ENCODE assay signal across 4 cellular contexts in genomic region chr7:152839322-152839721, GRCh38.
DNase-seq lines count a peak whose midpoint lies in the region; ATAC-seq, FAIRE-seq and TF ChIP-seq lines count a peak whose summit lies in the region.
"Not testable (repeated sequence)": the region's sequence is repeated elsewhere in the genome, so short reads cannot be mapped to it uniquely, and the experiment has no call there.

No MANE protein-coding gene starts in this region.

- not testable (repeated sequence) for H3K9me3 ChIP-seq in HCT116 (ENCODE audit: control insufficient read depth in 1 of 2, insufficient read depth in 1 of 2, low read depth in 1 of 2, low read length in 2 of 2); endothelial cell of umbilical vein (replicated peaks; ENCODE audit: control insufficient read depth, insufficient read depth, low read length); psoas muscle; gastrocnemius medialis

- CTCF ChIA-PET in HCT116 (lab: Charles Lee); endothelial cell of umbilical vein (lab: Charles Lee): not testable (repeated sequence)

- TF ChIP-seq RAD21 in HCT116 (IDR thresholded peaks at IDR 0.05; ENCODE audit: low read depth), result not testable (repeated sequence)

- not testable (repeated sequence) for H3K4me2 ChIP-seq in HCT116 (ENCODE audit: low read length); endothelial cell of umbilical vein (ENCODE audit: insufficient read depth, low read length)

- FAIRE-seq in endothelial cell of umbilical vein (lab: Jason Lieb, UNC), result peak; percentile 33

- not testable (repeated sequence) for H3K27me3 ChIP-seq in HCT116 (ENCODE audit: insufficient read depth, low read length); endothelial cell of umbilical vein (ENCODE audit: control insufficient read depth in 2 of 2, insufficient read depth in 2 of 2, low read length in 2 of 2); psoas muscle (ENCODE audit: insufficient read depth in 3 of 3, low read length in 2 of 3); gastrocnemius medialis

- not testable (repeated sequence) for H3K9ac ChIP-seq in HCT116 (ENCODE audit: low read length); endothelial cell of umbilical vein (replicated peaks; ENCODE audit: extremely low read depth, insufficient read depth, low read length)

- POLR2A ChIA-PET in HCT116 (lab: Charles Lee); endothelial cell of umbilical vein (lab: Charles Lee): not testable (repeated sequence)

- BruUV-seq in HCT116 (replicated peaks; lab: Mats Ljungman, UMichigan); endothelial cell of umbilical vein (replicated peaks; lab: Mats Ljungman, UMichigan): not testable (repeated sequence)

- TF ChIP-seq CTCF in HCT116 (IDR thresholded peaks at IDR 0.05 in 2 of 3, conservative IDR thresholded peaks at IDR 0.05 in 1 of 3; ENCODE audit: borderline replicate concordance in 1 of 3, insufficient read depth in 1 of 3, low read depth in 2 of 3, low read length in 2 of 3); endothelial cell of umbilical vein (IDR thresholded peaks at IDR 0.05; ENCODE audit: extremely low read depth in 1 of 2, insufficient read depth in 1 of 2, low read depth in 1 of 2, low read length in 2 of 2); psoas muscle (IDR thresholded peaks at IDR 0.05); gastrocnemius medialis (IDR thresholded peaks at IDR 0.05 in 4 of 5, conservative IDR thresholded peaks at IDR 0.05 in 1 of 5): not testable (repeated sequence)

- not testable (repeated sequence) for H3K4me1 ChIP-seq in HCT116 (ENCODE audit: control insufficient read depth in 1 of 2, insufficient read depth in 2 of 2, low read length in 2 of 2); endothelial cell of umbilical vein (ENCODE audit: control insufficient read depth, extremely low read depth, insufficient read depth, low read length); psoas muscle; gastrocnemius medialis

- intact Hi-C loops in HCT116 (cut with micrococcal nuclease); endothelial cell of umbilical vein (cut with micrococcal nuclease); psoas muscle (cut with DNase I); gastrocnemius medialis (cut with DNase I; ENCODE audit: low total_unique reads): not testable (repeated sequence)

- not testable (repeated sequence) for H3K9me2 ChIP-seq in HCT116 (ENCODE audit: insufficient read depth)

- not testable (repeated sequence) for H3K9me1 ChIP-seq in endothelial cell of umbilical vein (replicated peaks; ENCODE audit: control insufficient read depth, extremely low read depth, insufficient read depth, low read length)

- not testable (repeated sequence) for H3K79me2 ChIP-seq in HCT116 (ENCODE audit: insufficient read depth, low read length); endothelial cell of umbilical vein (ENCODE audit: control insufficient read depth, insufficient read depth, low read length)

- H3K27ac ChIP-seq in HCT116 (ENCODE audit: low read depth, low read length); endothelial cell of umbilical vein (ENCODE audit: insufficient read depth, low read depth, low read length); psoas muscle; gastrocnemius medialis: not testable (repeated sequence)

- not testable (repeated sequence) for H3K4me3 ChIP-seq in HCT116 (replicated peaks in 1 of 2; ENCODE audit: low read depth in 1 of 2, low read length in 2 of 2); endothelial cell of umbilical vein (replicated peaks in 1 of 3; ENCODE audit: insufficient read depth in 1 of 3, low read depth in 1 of 3, low read length in 3 of 3); psoas muscle; gastrocnemius medialis

- dilution Hi-C loops in endothelial cell of umbilical vein (cut with MboI; ENCODE audit: extremely low pct_ligation_motif_present, low sequenced_read_pairs), result not testable (repeated sequence)

- H2AFZ ChIP-seq in HCT116 (ENCODE audit: low read depth, low read length, poor library complexity, severe bottlenecking); endothelial cell of umbilical vein (ENCODE audit: low read depth, low read length): not testable (repeated sequence)

- in situ Hi-C loops in gastrocnemius medialis (cut with MboI; ENCODE audit: low sequenced_read_pairs in 4 of 4), result not testable (repeated sequence)

- RAD21 ChIA-PET in HCT116 (lab: Charles Lee; ENCODE audit: low non-redundant PET in 1 of 2, low total read pairs in 2 of 2, uncharacterized antibody in 2 of 2, unreplicated experiment in 2 of 2), result not testable (repeated sequence)

- H3K36me3 ChIP-seq in HCT116 (ENCODE audit: control insufficient read depth in 1 of 2, insufficient read depth in 2 of 2, low read length in 2 of 2); endothelial cell of umbilical vein (ENCODE audit: control insufficient read depth in 2 of 2, extremely low read depth in 1 of 2, insufficient read depth in 2 of 2, low read length in 2 of 2); psoas muscle (ENCODE audit: insufficient read depth in 1 of 2, low read depth in 1 of 2); gastrocnemius medialis: not testable (repeated sequence)

- 44 to 78% (median 56%) methylated on average over 4 to 6 of the region's 11 CpGs for WGBS in psoas muscle, 3 donors

- ATAC-seq in HCT116 (peak; percentile 27; the same call in 1 of the 2 replicates), psoas muscle (peak; percentile 48 to 78 (median 72)), gastrocnemius medialis (peak; percentile 30 to 45)

- not testable (repeated sequence) for TF ChIP-seq POLR2A in HCT116 (IDR thresholded peaks at IDR 0.05; ENCODE audit: borderline replicate concordance, extremely low read depth, insufficient read depth, insufficient read length); endothelial cell of umbilical vein (IDR thresholded peaks at IDR 0.05; ENCODE audit: low read depth, low read length); gastrocnemius medialis (IDR thresholded peaks at IDR 0.05)

- DNase-seq in HCT116 (ENCODE audit: low read depth, low spot score); endothelial cell of umbilical vein (ENCODE audit: low read depth, low spot score); psoas muscle; gastrocnemius medialis: not testable (repeated sequence)

- not testable (repeated sequence) for H4K20me1 ChIP-seq in HCT116 (ENCODE audit: insufficient read depth); endothelial cell of umbilical vein (replicated peaks; ENCODE audit: control insufficient read depth, extremely low read depth, insufficient read depth, low read length)
